Comparison of ENCODE assay signal across 13 cellular contexts in the genomic region with DNA sequence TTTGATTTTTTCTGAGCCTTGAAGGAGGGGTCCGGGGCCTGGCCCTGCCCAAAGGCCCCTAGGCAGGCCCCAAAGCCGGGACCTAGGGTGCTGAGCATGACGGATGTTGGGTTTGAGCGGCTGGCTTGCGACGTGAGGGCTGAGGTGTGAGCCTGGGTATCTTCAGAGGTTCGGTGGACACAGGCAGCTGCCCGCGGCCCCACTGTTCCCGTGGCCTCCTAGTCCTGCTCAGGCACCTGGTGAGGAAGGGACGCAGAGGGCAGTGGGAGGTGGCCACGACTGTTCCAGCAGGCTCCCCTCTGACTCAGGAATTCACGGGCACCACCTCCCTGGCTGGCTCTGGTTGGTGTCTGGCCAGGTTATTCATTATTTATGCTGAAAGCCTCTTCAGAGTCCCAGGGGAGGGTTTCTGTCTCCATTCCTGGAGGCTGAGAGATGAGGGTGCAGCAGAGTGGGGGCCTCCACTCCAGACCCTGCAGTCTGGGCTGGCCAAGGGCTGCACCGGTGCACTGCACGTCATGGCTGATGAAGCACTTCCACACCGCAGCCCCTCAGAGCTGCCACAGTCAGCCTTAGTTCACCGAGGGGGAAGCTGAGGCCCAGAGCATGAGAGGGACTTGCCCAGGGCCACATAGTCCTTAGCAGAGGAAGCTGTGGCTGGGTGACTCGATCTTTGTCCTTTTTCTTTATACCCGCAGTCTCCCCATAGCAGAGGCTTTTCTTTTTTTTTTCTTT. TPM values are rescaled to one million over a fixed set of nuclear protein-coding genes. Genes with fewer than 3 reads are reported as not detected.
A peak's percentile ranks its signal among the peaks of the same experiment; 100 is the strongest.
DNase-seq lines count a peak whose midpoint lies in the region; ATAC-seq and TF ChIP-seq lines count a peak whose summit lies in the region.
"Had no signal": no experiment of that assay in that cellular context is flagged by ENCODE, and none has a peak within 500 bp of the region (broad histone marks: within the 10 kb centered on the region; RNA-seq: fewer than 3 reads in every experiment).

No MANE protein-coding gene starts in this region.

- H2AFZ ChIP-seq in Loucy (ENCODE audit: low read length) (no peak overlapping the region), neural cell (ENCODE audit: low read depth, low read length) (no peak overlapping the region)

- H3K4me3 ChIP-seq in Loucy (ENCODE audit: low read length, poor library complexity, severe bottlenecking) (no peak overlapping the region), neural cell (ENCODE audit: low read length) (peak overlapping the region; percentile 53)
- H3K4me3 ChIP-seq: cardiac muscle cell, vagina had no signal

- H4K20me1 ChIP-seq in Loucy (ENCODE audit: insufficient read depth, low read length, poor library complexity, severe bottlenecking) (no peaks in the 10 kb centered on the region), neural cell (ENCODE audit: insufficient read depth) (no peaks in the 10 kb centered on the region)

- H3K9me3 Mint-ChIP-seq in chondrocyte (ENCODE audit: low read depth) = no peaks in the 10 kb centered on the region

- ATAC-seq in HG03521 (IDR thresholded peaks at IDR 0.05; ENCODE audit: unreplicated experiment) = no peak

- no peak overlapping the region for H3K4me2 ChIP-seq in Loucy (ENCODE audit: low read depth, low read length, poor library complexity, severe bottlenecking)
- H3K4me2 ChIP-seq in neural cell (ENCODE audit: low read length) = no peak overlapping the region

- no peak overlapping the region for H3K4me3 Mint-ChIP-seq in chondrocyte (ENCODE audit: unreplicated experiment)

- DNase-seq in D341Med (ENCODE audit: low spot score) (peak; percentile 62), chondrocyte (ENCODE audit: low spot score) (peak; percentile 64), SKM-1 (lab: John Stamatoyannopoulos, UW; ENCODE audit: unreplicated experiment) (no peak), hippocampal formation (lab: John Stamatoyannopoulos, UW) (no peak), NCI-H2029 treated with DMSO at 0.1 percent for 48 hours (lab: John Stamatoyannopoulos, UW) (no peak)
- DNase-seq: COR-L47, NCI-H1436 treated with DMSO at 0.1 percent for 48 hours had no signal

- peaks cover 5% of the 10 kb centered on the region for H3K4me1 Mint-ChIP-seq in chondrocyte (ENCODE audit: low read depth)

- H3K36me3 ChIP-seq in Loucy (ENCODE audit: insufficient read depth, low read length) = no peaks in the 10 kb centered on the region
- H3K36me3 ChIP-seq in neural cell (ENCODE audit: insufficient read depth, low read length) = no peaks in the 10 kb centered on the region
- H3K36me3 ChIP-seq: cardiac muscle cell, vagina had no signal

- no peaks in the 10 kb centered on the region for H3K9me3 ChIP-seq in Loucy (ENCODE audit: insufficient read depth, low read depth, low read length)
- H3K9me3 ChIP-seq in neural cell (ENCODE audit: low read length) = no peaks in the 10 kb centered on the region
- H3K9me3 ChIP-seq: vagina had no signal

- peaks cover under 1% of the 10 kb centered on the region for H3K36me3 Mint-ChIP-seq in chondrocyte (ENCODE audit: low read depth)

- no peaks in the 10 kb centered on the region for H3K27me3 Mint-ChIP-seq in chondrocyte (ENCODE audit: low read depth)

- H3K79me2 ChIP-seq in Loucy (ENCODE audit: insufficient read depth, low read length) = no peaks in the 10 kb centered on the region
- H3K79me2 ChIP-seq in neural cell (replicated peaks; ENCODE audit: insufficient read depth, low read length) = no peaks in the 10 kb centered on the region

- no peaks in the 10 kb centered on the region for H3F3A ChIP-seq in Loucy (ENCODE audit: low read depth)
- peaks cover 5% of the 10 kb centered on the region for H3F3A ChIP-seq in neural cell (ENCODE audit: insufficient read depth, low read length, poor library complexity, severe bottlenecking)

- TF ChIP-seq CTCF in Loucy (conservative IDR thresholded peaks at IDR 0.05; ENCODE audit: low read length) (no peak), chondrocyte (IDR thresholded peaks at IDR 0.05) (no peak), neural cell (IDR thresholded peaks at IDR 0.05; ENCODE audit: poor library complexity, severe bottlenecking) (no peak)

- no peak for TF ChIP-seq RAD21 in neural cell (conservative IDR thresholded peaks at IDR 0.05)

- H3K27ac ChIP-seq in neural cell (ENCODE audit: low read length) = no peak overlapping the region
- H3K27ac ChIP-seq: cardiac muscle cell, vagina had no signal

- H3K4me1 ChIP-seq in Loucy (ENCODE audit: insufficient read depth, low read length, poor library complexity, severe bottlenecking) = peaks cover 9% of the 10 kb centered on the region
- H3K4me1 ChIP-seq: vagina had no signal

- H3K9me2 ChIP-seq in Loucy (replicated peaks; ENCODE audit: low read depth, low read length) (no peaks in the 10 kb centered on the region), neural cell (ENCODE audit: insufficient read depth, low read length) (no peaks in the 10 kb centered on the region)

- TF ChIP-seq EP300 in neural cell (conservative IDR thresholded peaks at IDR 0.05; ENCODE audit: poor library complexity, severe bottlenecking) = no peak

- H3K27ac Mint-ChIP-seq in chondrocyte (ENCODE audit: unreplicated experiment) = no peak overlapping the region

- H3K9ac ChIP-seq in Loucy (ENCODE audit: low read depth, low read length, poor library complexity, severe bottlenecking) = peak overlapping the region; percentile 4
- peak overlapping the region; percentile 73 for H3K9ac ChIP-seq in neural cell (ENCODE audit: low read length)

- H3K27me3 ChIP-seq in Loucy (ENCODE audit: insufficient read depth, low read length, poor library complexity, severe bottlenecking) (no peaks in the 10 kb centered on the region), neural cell (ENCODE audit: insufficient read depth, low read depth, low read length) (no peaks in the 10 kb centered on the region)
- H3K27me3 ChIP-seq: cardiac muscle cell, vagina had no signal

TF ChIP-seq in neural cell, 6 proteins besides CTCF, POLR2A, EP300 and RAD21:
- TF ChIP-seq MXI1 (conservative IDR thresholded peaks at IDR 0.05; ENCODE audit: poor library complexity, severe bottlenecking) (no peak), EZH2 (IDR thresholded peaks at IDR 0.05; ENCODE audit: borderline replicate concordance, insufficient read depth, low read length, poor library complexity, severe bottlenecking) (no peak), TAF1 (IDR thresholded peaks at IDR 0.05; ENCODE audit: low read depth) (no peak), SMC3 (conservative IDR thresholded peaks at IDR 0.05; ENCODE audit: poor library complexity) (no peak), POLR2AphosphoS5 (IDR thresholded peaks at IDR 0.05) (no peak)
- TF ChIP-seq, protein P1, sequence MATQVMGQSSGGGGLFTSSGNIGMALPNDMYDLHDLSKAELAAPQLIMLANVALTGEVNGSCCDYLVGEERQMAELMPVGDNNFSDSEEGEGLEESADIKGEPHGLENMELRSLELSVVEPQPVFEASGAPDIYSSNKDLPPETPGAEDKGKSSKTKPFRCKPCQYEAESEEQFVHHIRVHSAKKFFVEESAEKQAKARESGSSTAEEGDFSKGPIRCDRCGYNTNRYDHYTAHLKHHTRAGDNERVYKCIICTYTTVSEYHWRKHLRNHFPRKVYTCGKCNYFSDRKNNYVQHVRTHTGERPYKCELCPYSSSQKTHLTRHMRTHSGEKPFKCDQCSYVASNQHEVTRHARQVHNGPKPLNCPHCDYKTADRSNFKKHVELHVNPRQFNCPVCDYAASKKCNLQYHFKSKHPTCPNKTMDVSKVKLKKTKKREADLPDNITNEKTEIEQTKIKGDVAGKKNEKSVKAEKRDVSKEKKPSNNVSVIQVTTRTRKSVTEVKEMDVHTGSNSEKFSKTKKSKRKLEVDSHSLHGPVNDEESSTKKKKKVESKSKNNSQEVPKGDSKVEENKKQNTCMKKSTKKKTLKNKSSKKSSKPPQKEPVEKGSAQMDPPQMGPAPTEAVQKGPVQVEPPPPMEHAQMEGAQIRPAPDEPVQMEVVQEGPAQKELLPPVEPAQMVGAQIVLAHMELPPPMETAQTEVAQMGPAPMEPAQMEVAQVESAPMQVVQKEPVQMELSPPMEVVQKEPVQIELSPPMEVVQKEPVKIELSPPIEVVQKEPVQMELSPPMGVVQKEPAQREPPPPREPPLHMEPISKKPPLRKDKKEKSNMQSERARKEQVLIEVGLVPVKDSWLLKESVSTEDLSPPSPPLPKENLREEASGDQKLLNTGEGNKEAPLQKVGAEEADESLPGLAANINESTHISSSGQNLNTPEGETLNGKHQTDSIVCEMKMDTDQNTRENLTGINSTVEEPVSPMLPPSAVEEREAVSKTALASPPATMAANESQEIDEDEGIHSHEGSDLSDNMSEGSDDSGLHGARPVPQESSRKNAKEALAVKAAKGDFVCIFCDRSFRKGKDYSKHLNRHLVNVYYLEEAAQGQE (IDR thresholded peaks at IDR 0.05; ENCODE audit: borderline replicate concordance) = no peak
TF ChIP-seq in neural cell: peak in this region for 0.

RNA-seq across cellular contexts. Expression of a gene that starts 2.2 kb away (rescaled TPM):
- 0.55 to 1.7 TPM (median 0.64 TPM) in 3 replicates for total RNA-seq in chondrocyte
- polyA plus RNA-seq in neural cell = 12.7 and 15.8 TPM in 2 replicates
- 12.7 and 13.4 TPM in 2 replicates for polyA minus RNA-seq in neural cell
- polyA plus RNA-seq: fibroblast of lung had no signal

RNA-seq across cellular contexts. Expression of a gene that starts 41.7 kb away (rescaled TPM):
- total RNA-seq in chondrocyte = 19.0 to 24.2 TPM (median 19.3 TPM) in 3 replicates
- 62.9 and 66.4 TPM in 2 replicates for polyA plus RNA-seq in neural cell
- 87.6 and 88.4 TPM in 2 replicates for polyA minus RNA-seq in neural cell

Comparison
In these comparisons a context has a peak if more than half of its experiments do, and no peak if none do; other contexts are left out.
1. DNase-seq: peak in D341Med (single experiment) and chondrocyte (single experiment); none in SKM-1 (single experiment), hippocampal formation (0 of 2) and NCI-H2029 treated with DMSO at 0.1 percent for 48 hours (single experiment).